In genomic region chr21:41879190-41879998, GRCh38 we compare ENCODE assay signal across 8 cellular contexts. TPM values are rescaled to one million over a fixed set of nuclear protein-coding genes. Genes with fewer than 3 reads are reported as not detected.
DNase-seq lines count a peak whose midpoint lies in the region; ATAC-seq and TF ChIP-seq lines count a peak whose summit lies in the region.

A gene with protein sequence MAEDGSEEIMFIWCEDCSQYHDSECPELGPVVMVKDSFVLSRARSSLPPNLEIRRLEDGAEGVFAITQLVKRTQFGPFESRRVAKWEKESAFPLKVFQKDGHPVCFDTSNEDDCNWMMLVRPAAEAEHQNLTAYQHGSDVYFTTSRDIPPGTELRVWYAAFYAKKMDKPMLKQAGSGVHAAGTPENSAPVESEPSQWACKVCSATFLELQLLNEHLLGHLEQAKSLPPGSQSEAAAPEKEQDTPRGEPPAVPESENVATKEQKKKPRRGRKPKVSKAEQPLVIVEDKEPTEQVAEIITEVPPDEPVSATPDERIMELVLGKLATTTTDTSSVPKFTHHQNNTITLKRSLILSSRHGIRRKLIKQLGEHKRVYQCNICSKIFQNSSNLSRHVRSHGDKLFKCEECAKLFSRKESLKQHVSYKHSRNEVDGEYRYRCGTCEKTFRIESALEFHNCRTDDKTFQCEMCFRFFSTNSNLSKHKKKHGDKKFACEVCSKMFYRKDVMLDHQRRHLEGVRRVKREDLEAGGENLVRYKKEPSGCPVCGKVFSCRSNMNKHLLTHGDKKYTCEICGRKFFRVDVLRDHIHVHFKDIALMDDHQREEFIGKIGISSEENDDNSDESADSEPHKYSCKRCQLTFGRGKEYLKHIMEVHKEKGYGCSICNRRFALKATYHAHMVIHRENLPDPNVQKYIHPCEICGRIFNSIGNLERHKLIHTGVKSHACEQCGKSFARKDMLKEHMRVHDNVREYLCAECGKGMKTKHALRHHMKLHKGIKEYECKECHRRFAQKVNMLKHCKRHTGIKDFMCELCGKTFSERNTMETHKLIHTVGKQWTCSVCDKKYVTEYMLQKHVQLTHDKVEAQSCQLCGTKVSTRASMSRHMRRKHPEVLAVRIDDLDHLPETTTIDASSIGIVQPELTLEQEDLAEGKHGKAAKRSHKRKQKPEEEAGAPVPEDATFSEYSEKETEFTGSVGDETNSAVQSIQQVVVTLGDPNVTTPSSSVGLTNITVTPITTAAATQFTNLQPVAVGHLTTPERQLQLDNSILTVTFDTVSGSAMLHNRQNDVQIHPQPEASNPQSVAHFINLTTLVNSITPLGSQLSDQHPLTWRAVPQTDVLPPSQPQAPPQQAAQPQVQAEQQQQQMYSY (minus strand): TSS chr21:41879344. CDS start chr21:41860363, 18,981 bp downstream.

- peak within 1 kb of the TSS; percentile 75 for H3K4me3 ChIP-seq in lower leg skin (ENCODE audit: low read depth, poor library complexity, severe bottlenecking)

- no peaks in the 10 kb centered on the region for H3K9me3 Mint-ChIP-seq in dendritic cell treated with granulocyte-macrophage colony-stimulating factor and Interleukin-4, amounts not matched to agents 40 ng/mL and 50 ng/mL, for 4 days

- H3K4me3 Mint-ChIP-seq in dendritic cell treated with granulocyte-macrophage colony-stimulating factor and Interleukin-4, amounts not matched to agents 40 ng/mL and 50 ng/mL, for 4 days = peak within 1 kb of the TSS; percentile 82

- H3K27me3 Mint-ChIP-seq in dendritic cell treated with granulocyte-macrophage colony-stimulating factor and Interleukin-4, amounts not matched to agents 40 ng/mL and 50 ng/mL, for 4 days = no peaks in the 10 kb centered on the region

- WGBS in lower leg skin, 2 donors = 1 to 5% methylated on average over 25 to 52 of the region's 89 CpGs

- TF ChIP-seq POLR2A in lower leg skin (IDR thresholded peaks at IDR 0.05) = no peak

- peak within 1 kb of the TSS; percentile 91 for H3K27ac Mint-ChIP-seq in dendritic cell treated with granulocyte-macrophage colony-stimulating factor and Interleukin-4, amounts not matched to agents 40 ng/mL and 50 ng/mL, for 4 days

- no peaks in the 10 kb centered on the region for H3K36me3 Mint-ChIP-seq in dendritic cell treated with granulocyte-macrophage colony-stimulating factor and Interleukin-4, amounts not matched to agents 40 ng/mL and 50 ng/mL, for 4 days (ENCODE audit: low read depth)

- TF ChIP-seq CTCF in AG09319 (IDR thresholded peaks at IDR 0.05; ENCODE audit: low read depth, low read length) = no peak
- TF ChIP-seq CTCF in lower leg skin (IDR thresholded peaks at IDR 0.05) = no peak

- DNase-seq in AG09319 (ENCODE audit: extremely low read depth, low read depth) = peak; percentile 63
- peak; percentile 66 for DNase-seq in NCI-H510A treated with DMSO at 0.1 percent for 48 hours (lab: John Stamatoyannopoulos, UW)
- peak; percentile 79 to 81 for DNase-seq in activated CD4-positive, alpha-beta T cell treated with anti-CD3 and anti-CD28 coated beads, Interleukin-2, amount 50 U/mL, for 4 hours
- peak; percentile 71 to 96 for DNase-seq in lower leg skin (ENCODE audit: low spot score in 2 of 2)
- DNase-seq in stimulated activated CD4-positive, alpha-beta T cell treated with anti-CD3 and anti-CD28 coated beads, Interleukin-4, amount 100 ng/mL, for 4 hours = peak; percentile 79 to 86

- H3K4me1 Mint-ChIP-seq in dendritic cell treated with granulocyte-macrophage colony-stimulating factor and Interleukin-4, amounts not matched to agents 40 ng/mL and 50 ng/mL, for 4 days (ENCODE audit: low read depth) = peaks cover 22% of the 10 kb centered on the region

- ATAC-seq in GM18870 (IDR thresholded peaks at IDR 0.05; ENCODE audit: unreplicated experiment) (peak; percentile 49), HG03139 (IDR thresholded peaks at IDR 0.05; ENCODE audit: unreplicated experiment) (peak; percentile 62)

- intact Hi-C loops in dendritic cell treated with granulocyte-macrophage colony-stimulating factor and Interleukin-4, amounts not matched to agents 40 ng/mL and 50 ng/mL, for 4 days (cut with micrococcal nuclease) = loop anchor here (5.0 kb wide), 1 partner anchor 238 kb away; no protein-coding TSS in a partner anchor
- intact Hi-C loops in lower leg skin (cut with DNase I; ENCODE audit: low total_unique reads) = no loop called here

RNA-seq across cellular contexts. Expression of the gene that starts here (rescaled TPM):
- total RNA-seq in lower leg skin = 10 to 100 TPM in 2 of 4 donors, 1 to 10 TPM in 2; 4.7 to 26.9 (median 9.1) TPM

Comparison
In these comparisons a context has a peak if more than half of its experiments do, and no peak if none do; other contexts are left out.
1. Peak in every context shown above with its lines: DNase-seq, ATAC-seq and H3K4me3 ChIP-seq.